ENCODE assay signal across 24 cellular contexts in the genomic region with DNA sequence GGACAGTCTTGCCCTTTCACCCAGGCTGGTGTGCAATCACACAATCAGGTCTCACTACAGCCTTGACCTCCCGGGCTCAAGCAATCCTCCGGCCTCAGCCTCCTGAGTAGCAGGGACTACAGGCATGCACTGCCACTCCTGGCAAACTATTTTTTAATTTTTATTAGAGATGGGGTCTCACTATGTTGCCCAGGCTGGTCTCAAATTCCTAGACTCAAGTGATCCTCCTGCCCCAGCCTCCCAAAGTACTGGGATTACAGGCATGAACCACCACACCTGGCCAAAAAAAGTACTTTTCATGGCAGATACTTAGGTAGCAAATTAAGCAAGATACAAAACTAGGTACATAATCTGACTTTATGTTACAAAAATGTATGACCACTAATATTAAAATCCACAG.
"Had no signal": no experiment of that assay in that cellular context is flagged by ENCODE, and none has a peak within 500 bp of the region (broad histone marks: within the 10 kb centered on the region; RNA-seq: fewer than 3 reads in every experiment).

No MANE protein-coding gene starts in this region.

- H3K4me3 Mint-ChIP-seq: dendritic cell treated with granulocyte-macrophage colony-stimulating factor and Interleukin-4, amounts not matched to agents 40 ng/mL and 50 ng/mL, for 4 days; effector memory CD8-positive, alpha-beta T cell; endodermal cell; mesothelial cell of epicardium; naive B cell had no signal

- H3K4me3 ChIP-seq: colonic mucosa, esophagus squamous epithelium, gastrocnemius medialis, heart right ventricle, left lung, lower lobe of right lung, mucosa of descending colon had no signal

- H3K27ac Mint-ChIP-seq: dendritic cell treated with granulocyte-macrophage colony-stimulating factor and Interleukin-4, amounts not matched to agents 40 ng/mL and 50 ng/mL, for 4 days; effector memory CD8-positive, alpha-beta T cell; endodermal cell; mesothelial cell of epicardium had no signal

- H3K36me3 ChIP-seq: colonic mucosa had no signal

- H3K4me1 ChIP-seq: colonic mucosa had no signal

- H3K9me3 ChIP-seq: colonic mucosa, esophagus squamous epithelium, gastrocnemius medialis, heart right ventricle, left lung, lower lobe of right lung, mucosa of descending colon had no signal

- H3K9me3 Mint-ChIP-seq: dendritic cell treated with granulocyte-macrophage colony-stimulating factor and Interleukin-4, amounts not matched to agents 40 ng/mL and 50 ng/mL, for 4 days; effector memory CD8-positive, alpha-beta T cell; endodermal cell; naive B cell had no signal

- H3K27ac ChIP-seq: colonic mucosa, epithelial cell of prostate, esophagus squamous epithelium, gastrocnemius medialis, heart right ventricle, left lung, lower lobe of right lung had no signal

- ATAC-seq: effector memory CD8-positive, alpha-beta T cell; esophagus mucosa; gastrocnemius medialis; heart right ventricle; left cardiac atrium; left lung; left ventricle myocardium superior; lower lobe of right lung; mucosa of descending colon had no signal

- DNase-seq: colonic mucosa; cortex of kidney; effector CD8-positive, alpha-beta T cell; effector memory CD8-positive, alpha-beta T cell; endodermal cell; erythroblast; esophagus squamous epithelium; foreskin fibroblast; foreskin melanocyte; gastrocnemius medialis; glutamatergic neuron; heart right ventricle; hippocampal formation; left cardiac atrium; left lung; left ventricle myocardium superior; lower lobe of right lung; mesenchymal stem cell; mucosa of descending colon; naive B cell had no signal

- H3K27me3 Mint-ChIP-seq: dendritic cell treated with granulocyte-macrophage colony-stimulating factor and Interleukin-4, amounts not matched to agents 40 ng/mL and 50 ng/mL, for 4 days; effector memory CD8-positive, alpha-beta T cell; naive B cell had no signal
